In genomic region chr6:148044261-148044731, GRCh38 we compare ENCODE assay signal across 27 cellular contexts.
DNase-seq lines count a peak whose midpoint lies in the region; ATAC-seq, FAIRE-seq and TF ChIP-seq lines count a peak whose summit lies in the region.
"Had no signal": no experiment of that assay in that cellular context is flagged by ENCODE, and none has a peak within 500 bp of the region (broad histone marks: within the 10 kb centered on the region; RNA-seq: fewer than 3 reads in every experiment).

No MANE protein-coding gene starts in this region.

- FAIRE-seq in HTR-8/SVneo (lab: Jason Lieb, UNC): no peak
- FAIRE-seq: GM12878 had no signal

- WGBS in tibial nerve, 2 donors: 61 to 63% methylated on average over 1 of the region's 1 CpG

- H3K4me3 Mint-ChIP-seq in T-cell: no peak overlapping the region
- H3K4me3 Mint-ChIP-seq: activated naive CD4-positive, alpha-beta T cell treated with anti-CD3 and anti-CD28 coated beads, Interleukin-2, amount 10 ng/mL, durations not matched to agents 7 days and 5 days; natural killer cell treated with Interleukin-12 subunit alpha and Interleukin-12 subunit beta and Interleukin-15 and Interleukin-18, amount 100 ng/mL, for 72 hours; WTC11 had no signal

- CTCF ChIA-PET in T-cell (lab: Charles Lee): no interaction called here

- peaks cover 0 to 15% (median 4%) of the 10 kb centered on the region in 3 donors for H3K9me3 Mint-ChIP-seq in T-cell
- H3K9me3 Mint-ChIP-seq: activated naive CD4-positive, alpha-beta T cell treated with anti-CD3 and anti-CD28 coated beads, Interleukin-2, amount 10 ng/mL, durations not matched to agents 7 days and 5 days had no signal

- peaks cover 0 to 10% (median 0%) of the 10 kb centered on the region in 4 donors for H3K9me3 ChIP-seq in tibial nerve
- H3K9me3 ChIP-seq: BE2C, gastrocnemius medialis, HAP-1, ovary, right atrium auricular region, stomach had no signal

- peak; percentile 43 for DNase-seq in EL
- DNase-seq in amniotic stem cell (lab: John Stamatoyannopoulos, UW): peak; percentile 13
- peak; percentile 83 for DNase-seq in fibroblast of peridontal ligament (ENCODE audit: extremely low read depth)
- DNase-seq in stromal cell of bone marrow (ENCODE audit: low read depth): peak; percentile 11
- no peak for DNase-seq in HTR-8/SVneo (ENCODE audit: insufficient read length, low spot score)
- no peak for DNase-seq in tibial nerve (ENCODE audit: low spot score in 2 of 2)
- no peak for DNase-seq in T-cell
- DNase-seq: activated naive CD4-positive, alpha-beta T cell treated with anti-CD3 and anti-CD28 coated beads, Interleukin-2, amount 10 ng/mL, durations not matched to agents 7 days and 5 days; anterior cingulate cortex; BE2C; cerebellar nuclear complex; gastrocnemius medialis; left ventricle myocardium superior; NCI-H1417; NCI-H2081; NCI-H446 treated with DMSO at 0.1 percent for 48 hours; ovary; stimulated activated CD4-positive, alpha-beta T cell treated with anti-CD3 and anti-CD28 coated beads, Interleukin-15, amount 100 ng/mL, for 24 hours; stomach; T1000; trophoblast cell had no signal

- no peaks in the 10 kb centered on the region for H3K27me3 ChIP-seq in tibial nerve
- H3K27me3 ChIP-seq: BE2C, gastrocnemius medialis, hepatocyte, ovary, right atrium auricular region, stomach had no signal

- no peak overlapping the region for H3K27ac ChIP-seq in tibial nerve
- H3K27ac ChIP-seq: gastrocnemius medialis, hepatocyte, ovary, right atrium auricular region, stomach had no signal

- no peak for ATAC-seq in T-cell (replicated peaks in 1 of 4)
- ATAC-seq: gastrocnemius medialis; GM12878; left ventricle myocardium superior; natural killer cell treated with Interleukin-12 subunit alpha and Interleukin-12 subunit beta and Interleukin-15 and Interleukin-18, amount 100 ng/mL, for 72 hours; WTC11 had no signal

- H3K36me3 Mint-ChIP-seq in T-cell: no peaks in the 10 kb centered on the region
- H3K36me3 Mint-ChIP-seq: activated naive CD4-positive, alpha-beta T cell treated with anti-CD3 and anti-CD28 coated beads, Interleukin-2, amount 10 ng/mL, durations not matched to agents 7 days and 5 days; natural killer cell treated with Interleukin-12 subunit alpha and Interleukin-12 subunit beta and Interleukin-15 and Interleukin-18, amount 100 ng/mL, for 72 hours had no signal

- no peaks in the 10 kb centered on the region for H3K36me3 ChIP-seq in tibial nerve
- H3K36me3 ChIP-seq: BE2C, gastrocnemius medialis, HAP-1, ovary, right atrium auricular region, stomach had no signal

- POLR2A ChIA-PET in T-cell (lab: Charles Lee): no interaction called here

- no peak for TF ChIP-seq EP300 in tibial nerve (IDR thresholded peaks at IDR 0.05)

- no peak overlapping the region for H3K27ac Mint-ChIP-seq in T-cell
- H3K27ac Mint-ChIP-seq: activated naive CD4-positive, alpha-beta T cell treated with anti-CD3 and anti-CD28 coated beads, Interleukin-2, amount 10 ng/mL, durations not matched to agents 7 days and 5 days; natural killer cell treated with Interleukin-12 subunit alpha and Interleukin-12 subunit beta and Interleukin-15 and Interleukin-18, amount 100 ng/mL, for 72 hours; WTC11 had no signal

- TF ChIP-seq POLR2A in tibial nerve (IDR thresholded peaks at IDR 0.05): no peak

- H3K27me3 Mint-ChIP-seq in T-cell: peaks cover 0 to 2% of the 10 kb centered on the region in 2 donors
- H3K27me3 Mint-ChIP-seq: activated naive CD4-positive, alpha-beta T cell treated with anti-CD3 and anti-CD28 coated beads, Interleukin-2, amount 10 ng/mL, durations not matched to agents 7 days and 5 days; natural killer cell treated with Interleukin-12 subunit alpha and Interleukin-12 subunit beta and Interleukin-15 and Interleukin-18, amount 100 ng/mL, for 72 hours had no signal

- H3K4me1 ChIP-seq in tibial nerve: no peaks in the 10 kb centered on the region
- H3K4me1 ChIP-seq: BE2C, gastrocnemius medialis, HAP-1, right atrium auricular region, stomach had no signal

- H3K4me3 ChIP-seq in tibial nerve: no peak overlapping the region
- H3K4me3 ChIP-seq: gastrocnemius medialis, GM12878, HAP-1, hepatocyte, ovary, right atrium auricular region, stomach had no signal

- no peak for TF ChIP-seq CTCF in tibial nerve (IDR thresholded peaks at IDR 0.05)

- no peaks in the 10 kb centered on the region for H3K4me1 Mint-ChIP-seq in T-cell
- H3K4me1 Mint-ChIP-seq: activated naive CD4-positive, alpha-beta T cell treated with anti-CD3 and anti-CD28 coated beads, Interleukin-2, amount 10 ng/mL, durations not matched to agents 7 days and 5 days; WTC11 had no signal

Comparison
In these comparisons a context has a peak if more than half of its experiments do, and no peak if none do; other contexts are left out.
1. DNase-seq: peak in EL (single experiment), amniotic stem cell (single experiment), fibroblast of peridontal ligament (single experiment) and stromal cell of bone marrow (single experiment); none in HTR-8/SVneo (single experiment), tibial nerve (0 of 2) and T-cell (0 of 34).